ENCODE assay signal across 8 cellular contexts in the genomic region with DNA sequence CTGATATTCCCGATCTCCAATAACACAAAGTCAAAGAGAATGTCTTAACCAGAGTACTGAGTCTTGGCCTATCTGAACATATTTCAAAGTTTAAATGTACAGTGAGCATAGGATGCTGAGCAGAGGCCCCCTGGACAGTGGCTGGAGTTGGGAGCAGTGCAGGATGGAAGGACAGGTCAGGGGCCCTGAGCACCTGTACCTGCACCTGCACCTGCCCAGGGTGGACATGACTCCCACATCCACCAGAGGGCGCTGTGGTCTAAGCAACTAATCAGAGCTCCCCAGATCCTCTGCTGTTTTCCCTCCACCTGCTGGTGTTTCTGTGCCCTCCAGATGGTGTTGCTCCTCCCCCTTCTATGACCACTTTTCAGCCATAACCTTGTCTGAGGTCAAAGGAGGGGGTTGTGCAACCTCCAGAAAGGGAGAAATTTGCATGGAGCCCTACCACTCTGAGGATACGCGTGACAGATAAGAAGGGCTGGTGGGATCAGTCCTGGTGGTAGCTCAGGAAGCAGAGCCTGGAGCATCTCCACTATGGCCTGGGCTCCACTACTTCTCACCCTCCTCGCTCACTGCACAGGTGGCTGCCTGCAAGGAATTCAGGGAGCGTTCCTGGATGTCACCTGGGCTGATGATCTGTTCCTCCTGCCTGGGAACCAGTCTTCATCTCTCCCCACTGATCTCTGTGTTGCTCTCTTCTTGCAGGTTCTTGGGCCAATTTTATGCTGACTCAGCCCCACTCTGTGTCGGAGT. TPM values are rescaled to one million over a fixed set of nuclear protein-coding genes. Genes with fewer than 3 reads are reported as not detected.
A peak's percentile ranks its signal among the peaks of the same experiment; 100 is the strongest.
DNase-seq lines count a peak whose midpoint lies in the region; ATAC-seq and TF ChIP-seq lines count a peak whose summit lies in the region.

No MANE protein-coding gene starts in this region.

- peak; percentile 65 for DNase-seq in A673 (ENCODE audit: low spot score)
- peak; percentile 70 for DNase-seq in NCI-H2196 (lab: John Stamatoyannopoulos, UW; ENCODE audit: unreplicated experiment)
- peak; percentile 86 for DNase-seq in activated CD4-positive, CD25-positive, alpha-beta regulatory T cell treated with anti-CD3 and anti-CD28 coated beads, Interleukin-2, amount 50 U/mL, for 72 hours
- no peak for DNase-seq in chondrocyte (ENCODE audit: low spot score)
- DNase-seq in lung microvascular endothelial cell (ENCODE audit: low read depth in 2 of 2): peak; percentile 50 to 79
- DNase-seq in stimulated activated CD8-positive, alpha-beta memory T cell treated with anti-CD3 and anti-CD28 coated beads, Interleukin-4, amount 100 ng/mL, for 4 hours (ENCODE audit: low read depth in 2 of 2, low spot score in 1 of 2): peak; percentile 39 to 74

- BruUV-seq in A673 (replicated peaks; lab: Mats Ljungman, UMichigan): no TSS peak

- H3K27me3 ChIP-seq in A673 (replicated peaks; ENCODE audit: insufficient read depth, low read depth, low read length, poor library complexity): peaks cover 28% of the 10 kb centered on the region

- H3K27me3 Mint-ChIP-seq in chondrocyte (ENCODE audit: low read depth): peaks cover 66% of the 10 kb centered on the region

- no peaks in the 10 kb centered on the region for H3K9me3 ChIP-seq in A673 (ENCODE audit: low read depth, low read length, poor library complexity, severe bottlenecking)

- no peak overlapping the region for H3K27ac ChIP-seq in A673 (ENCODE audit: low read depth, low read length, poor library complexity, severe bottlenecking)

- H3K9me3 Mint-ChIP-seq in chondrocyte (ENCODE audit: low read depth): peaks cover 3% of the 10 kb centered on the region

- peak; percentile 94 for TF ChIP-seq CTCF in A673 (conservative IDR thresholded peaks at IDR 0.05; ENCODE audit: low read depth, low read length)
- TF ChIP-seq CTCF in chondrocyte (IDR thresholded peaks at IDR 0.05): peak; percentile 83

- no peaks in the 10 kb centered on the region for H3K36me3 Mint-ChIP-seq in chondrocyte (ENCODE audit: low read depth)

- POLR2A ChIA-PET in A673 (lab: Charles Lee; ENCODE audit: low non-redundant PET): no interaction called here

- peak; percentile 58 for ATAC-seq in GM18508 (IDR thresholded peaks at IDR 0.05; ENCODE audit: insufficient read depth, unreplicated experiment)
- ATAC-seq in HG03045 (IDR thresholded peaks at IDR 0.05; ENCODE audit: unreplicated experiment): peak; percentile 74

- no peaks in the 10 kb centered on the region for H3K4me1 Mint-ChIP-seq in chondrocyte (ENCODE audit: low read depth)

- H3K4me3 Mint-ChIP-seq in chondrocyte (ENCODE audit: unreplicated experiment): no peak overlapping the region

- no peaks in the 10 kb centered on the region for H3K4me1 ChIP-seq in A673 (ENCODE audit: insufficient read depth, low read length, poor library complexity, severe bottlenecking)

- H3K4me3 ChIP-seq in A673 (ENCODE audit: low read depth, low read length, poor library complexity, severe bottlenecking): no peak overlapping the region

- H3K36me3 ChIP-seq in A673 (ENCODE audit: insufficient read depth, low read length, poor library complexity, severe bottlenecking): no peaks in the 10 kb centered on the region

- no peak overlapping the region for H3K27ac Mint-ChIP-seq in chondrocyte (ENCODE audit: unreplicated experiment)

- CTCF ChIA-PET in A673 (lab: Charles Lee): no interaction called here

- intact Hi-C loops in A673 (cut with micrococcal nuclease; ENCODE audit: unreplicated experiment): no loop called here

RNA-seq across cellular contexts. Expression of a gene that starts 49.1 kb away (rescaled TPM):
- total RNA-seq in A673 (2021) (not detected in 2 replicates), chondrocyte (not detected in 3 replicates), lung microvascular endothelial cell (not detected in 2 replicates)
